26 cellular contexts compared by ENCODE assay signal in genomic region chr22:36097880-36098279, GRCh38.
"Had no signal": no experiment of that assay in that cellular context is flagged by ENCODE, and none has a peak within 500 bp of the region (broad histone marks: within the 10 kb centered on the region; RNA-seq: fewer than 3 reads in every experiment).

No MANE protein-coding gene starts in this region.

- H3K27me3 Mint-ChIP-seq: memory B cell had no signal

- ATAC-seq: activated CD8-positive, alpha-beta T cell treated with anti-CD3 and anti-CD28 coated beads for 36 hours; activated naive CD8-positive, alpha-beta T cell treated with anti-CD3 and anti-CD28 coated beads, Interleukin-2, amount 50 U/mL, for 24 hours; activated T-cell treated with anti-CD3 and anti-CD28 coated beads, Interleukin-2, amount 50 U/mL, for 4 hours; naive thymus-derived CD8-positive, alpha-beta T cell; sciatic nerve; stimulated activated effector memory CD8-positive, alpha-beta T cell treated with anti-CD3 and anti-CD28 coated beads, Interleukin-12 subunit alpha, Interleukin-12 subunit beta, amount 100 ng/mL, for 72 hours; WTC11 had no signal

- DNase-seq: activated CD4-positive, alpha-beta T cell treated with anti-CD3 and anti-CD28 coated beads for 1 hour; activated CD4-positive, alpha-beta T cell treated with anti-CD3 and anti-CD28 coated beads, Interleukin-2, amount 10 ng/mL, durations not matched to agents 7 days and 5 days; activated CD8-positive, alpha-beta T cell treated with anti-CD3 and anti-CD28 coated beads for 36 hours; activated naive CD8-positive, alpha-beta T cell treated with anti-CD3 and anti-CD28 coated beads, Interleukin-2, amount 50 U/mL, for 24 hours; activated T-cell treated with anti-CD3 and anti-CD28 coated beads, Interleukin-2, amount 50 U/mL, for 4 hours; effector CD8-positive, alpha-beta T cell; foreskin fibroblast; heart left ventricle; hypothalamus; immature natural killer cell; naive thymus-derived CD8-positive, alpha-beta T cell; stimulated activated CD4-positive, alpha-beta T cell treated with anti-CD3 and anti-CD28 coated beads, Interleukin-4, amount 100 ng/mL, for 24 hours; T-helper 2 cell; trophoblast cell had no signal

- H3K36me3 Mint-ChIP-seq: activated naive CD4-positive, alpha-beta T cell treated with anti-CD3 and anti-CD28 coated beads, Interleukin-2, amount 50 U/mL, for 24 hours; immature natural killer cell; memory B cell; naive thymus-derived CD8-positive, alpha-beta T cell; stimulated activated effector memory CD8-positive, alpha-beta T cell treated with anti-CD3 and anti-CD28 coated beads, Interleukin-12 subunit alpha, Interleukin-12 subunit beta, amount 100 ng/mL, for 72 hours had no signal

- H3K27ac ChIP-seq: heart left ventricle, skin epidermis, thoracic aorta had no signal

- H3K27me3 ChIP-seq: heart left ventricle had no signal

- H3K4me1 ChIP-seq: heart left ventricle had no signal

- H3K9me3 Mint-ChIP-seq: activated CD4-positive, alpha-beta T cell treated with anti-CD3 and anti-CD28 coated beads, Interleukin-2, amount 10 ng/mL, durations not matched to agents 7 days and 5 days; activated CD8-positive, alpha-beta T cell treated with anti-CD3 and anti-CD28 coated beads for 36 hours; activated naive CD4-positive, alpha-beta T cell treated with anti-CD3 and anti-CD28 coated beads, Interleukin-2, amount 50 U/mL, for 24 hours; activated naive CD8-positive, alpha-beta T cell treated with anti-CD3 and anti-CD28 coated beads, Interleukin-2, amount 50 U/mL, for 24 hours; activated T-cell treated with anti-CD3 and anti-CD28 coated beads, Interleukin-2, amount 50 U/mL, for 4 hours; activated T-helper 2 cell treated with anti-CD3 and anti-CD28 coated beads, Interferon-gamma antibody, Interleukin-2, Interleukin-4, amounts not matched to agents 10 μg/mL and 5 μg/mL and 100 μg/mL, durations not matched to agents 14 hours and 24 hours and 36 hours; immature natural killer cell; memory B cell; stimulated activated effector memory CD8-positive, alpha-beta T cell treated with anti-CD3 and anti-CD28 coated beads, Interleukin-12 subunit alpha, Interleukin-12 subunit beta, amount 100 ng/mL, for 72 hours; stimulated activated naive CD8-positive, alpha-beta T cell treated with anti-CD3 and anti-CD28 coated beads, Interleukin-15, Interleukin-2, amounts not matched to agents 100 ng/mL and 50 ng/mL, for 24 hours had no signal

- H3K4me1 Mint-ChIP-seq: activated CD4-positive, alpha-beta T cell treated with anti-CD3 and anti-CD28 coated beads, Interleukin-2, amount 10 ng/mL, durations not matched to agents 7 days and 5 days; activated naive CD4-positive, alpha-beta T cell treated with anti-CD3 and anti-CD28 coated beads, Interleukin-2, amount 50 U/mL, for 24 hours; activated naive CD8-positive, alpha-beta T cell treated with anti-CD3 and anti-CD28 coated beads, Interleukin-2, amount 50 U/mL, for 24 hours; immature natural killer cell; stimulated activated effector memory CD8-positive, alpha-beta T cell treated with anti-CD3 and anti-CD28 coated beads, Interleukin-12 subunit alpha, Interleukin-12 subunit beta, amount 100 ng/mL, for 72 hours; WTC11 had no signal

- H3K4me3 Mint-ChIP-seq: activated CD4-positive, alpha-beta T cell treated with anti-CD3 and anti-CD28 coated beads, Interleukin-2, amount 10 ng/mL, durations not matched to agents 7 days and 5 days; activated CD8-positive, alpha-beta T cell treated with anti-CD3 and anti-CD28 coated beads for 36 hours; activated naive CD4-positive, alpha-beta T cell treated with anti-CD3 and anti-CD28 coated beads, Interleukin-2, amount 50 U/mL, for 24 hours; activated naive CD8-positive, alpha-beta T cell treated with anti-CD3 and anti-CD28 coated beads, Interleukin-2, amount 50 U/mL, for 24 hours; activated T-cell treated with anti-CD3 and anti-CD28 coated beads, Interleukin-2, amount 50 U/mL, for 4 hours; immature natural killer cell; memory B cell; naive thymus-derived CD8-positive, alpha-beta T cell; stimulated activated effector memory CD8-positive, alpha-beta T cell treated with anti-CD3 and anti-CD28 coated beads, Interleukin-12 subunit alpha, Interleukin-12 subunit beta, amount 100 ng/mL, for 72 hours; stimulated activated naive CD8-positive, alpha-beta T cell treated with anti-CD3 and anti-CD28 coated beads, Interleukin-15, Interleukin-2, amounts not matched to agents 100 ng/mL and 50 ng/mL, for 24 hours; WTC11 had no signal

- H3K36me3 ChIP-seq: heart left ventricle, thoracic aorta had no signal

- H3K27ac Mint-ChIP-seq: activated CD4-positive, alpha-beta T cell treated with anti-CD3 and anti-CD28 coated beads, Interleukin-2, amount 10 ng/mL, durations not matched to agents 7 days and 5 days; activated naive CD4-positive, alpha-beta T cell treated with anti-CD3 and anti-CD28 coated beads, Interleukin-2, amount 50 U/mL, for 24 hours; activated naive CD8-positive, alpha-beta T cell treated with anti-CD3 and anti-CD28 coated beads, Interleukin-2, amount 50 U/mL, for 24 hours; activated T-helper 2 cell treated with anti-CD3 and anti-CD28 coated beads, Interferon-gamma antibody, Interleukin-2, Interleukin-4, amounts not matched to agents 10 μg/mL and 5 μg/mL and 100 μg/mL, durations not matched to agents 14 hours and 24 hours and 36 hours; memory B cell; stimulated activated effector memory CD8-positive, alpha-beta T cell treated with anti-CD3 and anti-CD28 coated beads, Interleukin-12 subunit alpha, Interleukin-12 subunit beta, amount 100 ng/mL, for 72 hours; stimulated activated naive CD8-positive, alpha-beta T cell treated with anti-CD3 and anti-CD28 coated beads, Interleukin-15, Interleukin-2, amounts not matched to agents 100 ng/mL and 50 ng/mL, for 24 hours; WTC11 had no signal

- FAIRE-seq: colon, endometrium, urothelium cell line had no signal

- H3K4me3 ChIP-seq: heart left ventricle, skin epidermis, thoracic aorta had no signal

- H3K9me3 ChIP-seq: heart left ventricle, thoracic aorta had no signal
